In genomic region chr20:24470031-24470781, GRCh38 we compare ENCODE assay signal across 10 cellular contexts. TPM values are rescaled to one million over a fixed set of nuclear protein-coding genes. Genes with fewer than 3 reads are reported as not detected.
DNase-seq lines count a peak whose midpoint lies in the region; ATAC-seq and TF ChIP-seq lines count a peak whose summit lies in the region.
"Had no signal": no experiment of that assay in that cellular context is flagged by ENCODE, and none has a peak within 500 bp of the region (broad histone marks: within the 10 kb centered on the region; RNA-seq: fewer than 3 reads in every experiment).

No MANE protein-coding gene starts in this region.

- TF ChIP-seq POLR2A in heart left ventricle (IDR thresholded peaks at IDR 0.05) = no peak

- H3K27me3 ChIP-seq in BLaER1 = peaks cover 74% of the 10 kb centered on the region
- peaks cover 0 to 48% (median 7%) of the 10 kb centered on the region in 9 donors for H3K27me3 ChIP-seq in heart left ventricle
- H3K27me3 ChIP-seq in parathyroid adenoma (ENCODE audit: control insufficient read depth, insufficient read depth, low read length) = peaks cover 3% of the 10 kb centered on the region

- H3K9me3 ChIP-seq in BLaER1 (no peaks in the 10 kb centered on the region), heart left ventricle (no peaks in the 10 kb centered on the region), parathyroid adenoma (ENCODE audit: control insufficient read depth, low read length) (no peaks in the 10 kb centered on the region)

- ATAC-seq in heart left ventricle (peak in 2 of 4 donors; percentile 11 to 20), GM21786 (IDR thresholded peaks at IDR 0.05; ENCODE audit: unreplicated experiment) (no peak)

- H2AFZ ChIP-seq in parathyroid adenoma = peak overlapping the region; percentile 15

- no peak overlapping the region for H3K27ac Mint-ChIP-seq in activated T-helper 1 cell treated with anti-CD3 and anti-CD28 coated beads, Interleukin-12 subunit alpha, Interleukin-12 subunit beta, Interleukin-2, Interleukin-4 antibody, amounts not matched to agents 30 ng/mL and 10 ng/mL and 1 ng/mL, durations not matched to agents 14 hours and 24 hours and 36 hours

- DNase-seq in RPMI8226 (peak; percentile 61), heart left ventricle (peak in 1 of 5 donors; percentile 34), NOMO-1 (lab: John Stamatoyannopoulos, UW; ENCODE audit: unreplicated experiment in 2 of 2) (no peak)
- DNase-seq in activated CD4-positive, CD25-positive, alpha-beta regulatory T cell (lab: John Stamatoyannopoulos, UW) = no peak
- DNase-seq in activated T-helper 1 cell treated with anti-CD3 and anti-CD28 coated beads, Interleukin-12 subunit alpha, Interleukin-12 subunit beta, Interleukin-2, Interleukin-4 antibody, amounts not matched to agents 30 ng/mL and 10 ng/mL and 1 ng/mL, durations not matched to agents 14 hours and 24 hours and 36 hours (ENCODE audit: low spot score) = no peak
- DNase-seq: activated CD4-positive, CD25-positive, alpha-beta regulatory T cell treated with anti-CD3 and anti-CD28 coated beads, Interleukin-2, amount 50 U/mL, for 72 hours had no signal

- H3K36me3 Mint-ChIP-seq in activated T-helper 1 cell treated with anti-CD3 and anti-CD28 coated beads, Interleukin-12 subunit alpha, Interleukin-12 subunit beta, Interleukin-2, Interleukin-4 antibody, amounts not matched to agents 30 ng/mL and 10 ng/mL and 1 ng/mL, durations not matched to agents 14 hours and 24 hours and 36 hours (ENCODE audit: low read depth) = no peaks in the 10 kb centered on the region

- no peaks in the 10 kb centered on the region for H3K9me3 Mint-ChIP-seq in activated T-helper 1 cell treated with anti-CD3 and anti-CD28 coated beads, Interleukin-12 subunit alpha, Interleukin-12 subunit beta, Interleukin-2, Interleukin-4 antibody, amounts not matched to agents 30 ng/mL and 10 ng/mL and 1 ng/mL, durations not matched to agents 14 hours and 24 hours and 36 hours

- H3K4me3 Mint-ChIP-seq in activated T-helper 1 cell treated with anti-CD3 and anti-CD28 coated beads, Interleukin-12 subunit alpha, Interleukin-12 subunit beta, Interleukin-2, Interleukin-4 antibody, amounts not matched to agents 30 ng/mL and 10 ng/mL and 1 ng/mL, durations not matched to agents 14 hours and 24 hours and 36 hours = no peak overlapping the region

- peak overlapping the region; percentile 72 for H3K4me3 ChIP-seq in BLaER1
- H3K4me3 ChIP-seq in heart left ventricle = peak overlapping the region; percentile 37 to 67 (median 58)
- H3K4me3 ChIP-seq in parathyroid adenoma (ENCODE audit: low read depth, low read length) = no peak overlapping the region
- H3K4me3 ChIP-seq: lung had no signal

- peaks cover 50% of the 10 kb centered on the region for H3K27me3 Mint-ChIP-seq in activated T-helper 1 cell treated with anti-CD3 and anti-CD28 coated beads, Interleukin-12 subunit alpha, Interleukin-12 subunit beta, Interleukin-2, Interleukin-4 antibody, amounts not matched to agents 30 ng/mL and 10 ng/mL and 1 ng/mL, durations not matched to agents 14 hours and 24 hours and 36 hours (ENCODE audit: insufficient read depth)

- peaks cover 30% of the 10 kb centered on the region for H4K20me1 ChIP-seq in BLaER1

- H3K4me1 ChIP-seq in BLaER1 (peaks cover 20% of the 10 kb centered on the region), heart left ventricle (peaks cover 0 to 40% (median 4%) of the 10 kb centered on the region in 12 donors), parathyroid adenoma (peaks cover 7% of the 10 kb centered on the region)

- H3K4me1 Mint-ChIP-seq in activated T-helper 1 cell treated with anti-CD3 and anti-CD28 coated beads, Interleukin-12 subunit alpha, Interleukin-12 subunit beta, Interleukin-2, Interleukin-4 antibody, amounts not matched to agents 30 ng/mL and 10 ng/mL and 1 ng/mL, durations not matched to agents 14 hours and 24 hours and 36 hours (ENCODE audit: low read depth) = no peaks in the 10 kb centered on the region

- intact Hi-C loops in heart left ventricle (cut with DNase I) = loop anchor here in 1 of 10 donors (10.0 kb wide), 1 partner anchor 145 kb away; no protein-coding TSS in a partner anchor
- intact Hi-C loops in activated T-helper 1 cell treated with anti-CD3 and anti-CD28 coated beads, Interleukin-12 subunit alpha, Interleukin-12 subunit beta, Interleukin-2, Interleukin-4 antibody, amounts not matched to agents 30 ng/mL and 10 ng/mL and 1 ng/mL, durations not matched to agents 14 hours and 24 hours and 36 hours (cut with micrococcal nuclease) = loop anchor here (5.0 kb wide), 1 partner anchor 612 kb away; the partner anchor contains the start of gene VSX1

- no peak for TF ChIP-seq CTCF in heart left ventricle (IDR thresholded peaks at IDR 0.05)
- no peak for TF ChIP-seq CTCF in parathyroid adenoma (IDR thresholded peaks at IDR 0.05)

- no peaks in the 10 kb centered on the region for H3K36me3 ChIP-seq in BLaER1
- H3K36me3 ChIP-seq in heart left ventricle = no peaks in the 10 kb centered on the region
- no peaks in the 10 kb centered on the region for H3K36me3 ChIP-seq in parathyroid adenoma (ENCODE audit: control insufficient read depth, insufficient read depth, low read length)

- peak overlapping the region; percentile 96 for H3K4me2 ChIP-seq in BLaER1
- H3K4me2 ChIP-seq in parathyroid adenoma (ENCODE audit: low read length) = peak overlapping the region; percentile 65

- WGBS in heart left ventricle, 4 donors = 0 to 2% (median 1%) methylated on average over 28 to 43 of the region's 43 CpGs

- H3K9ac ChIP-seq in BLaER1 = no peak overlapping the region
- no peak overlapping the region for H3K9ac ChIP-seq in parathyroid adenoma

- H3K79me2 ChIP-seq in parathyroid adenoma = no peaks in the 10 kb centered on the region

- H3K27ac ChIP-seq in BLaER1 (no peak overlapping the region), heart left ventricle (peak overlapping the region; percentile 49 to 90 (median 79)), parathyroid adenoma (no peak overlapping the region)

RNA-seq across cellular contexts. Expression of gene SYNDIG1, which starts 0.8 kb away (rescaled TPM):
- 10 to 100 TPM; 14.1 to 41.8 (median 24.2) TPM for total RNA-seq in heart left ventricle
- 10 to 100 TPM in 1 of 2 donors, 1 to 10 TPM in 1; 8.4 to 21.7 TPM for polyA plus RNA-seq in heart left ventricle
- not detected in 2 replicates for total RNA-seq in activated T-helper 1 cell treated with anti-CD3 and anti-CD28 coated beads, Interleukin-12 subunit alpha, Interleukin-12 subunit beta, Interleukin-2, Interleukin-4 antibody, amounts not matched to agents 30 ng/mL and 10 ng/mL and 1 ng/mL, durations not matched to agents 14 hours and 24 hours and 36 hours

Comparison
In these comparisons a context has a peak if more than half of its experiments do, and no peak if none do; other contexts are left out.
1. H3K27ac ChIP-seq: peak in heart left ventricle (12 of 12); none in BLaER1 (single experiment) and parathyroid adenoma (single experiment).
2. RNA of gene SYNDIG1, which starts 0.8 kb away (total RNA-seq): 14.1 to 41.8 TPM in heart left ventricle; not detected in activated T-helper 1 cell treated with anti-CD3 and anti-CD28 coated beads, Interleukin-12 subunit alpha, Interleukin-12 subunit beta, Interleukin-2, Interleukin-4 antibody, amounts not matched to agents 30 ng/mL and 10 ng/mL and 1 ng/mL, durations not matched to agents 14 hours and 24 hours and 36 hours; every median in the first group is over 10 times any median in the second.